In genomic region chr3:52202384-52203077, GRCh38 we compare ENCODE assay signal across 11 cellular contexts. TPM values are rescaled to one million over a fixed set of nuclear protein-coding genes. Genes with fewer than 3 reads are reported as not detected.
A peak's percentile ranks its signal among the peaks of the same experiment; 100 is the strongest.
DNase-seq lines count a peak whose midpoint lies in the region; ATAC-seq and TF ChIP-seq lines count a peak whose summit lies in the region.
"Had no signal": no experiment of that assay in that cellular context is flagged by ENCODE, and none has a peak within 500 bp of the region (broad histone marks: within the 10 kb centered on the region; RNA-seq: fewer than 3 reads in every experiment).

No MANE protein-coding gene starts in this region.

- no peaks in the 10 kb centered on the region for H3K27me3 Mint-ChIP-seq in activated naive CD8-positive, alpha-beta T cell treated with anti-CD3 and anti-CD28 coated beads, Interleukin-2, amount 50 U/mL, for 24 hours

- H3K23ac ChIP-seq in trophoblast cell (ENCODE audit: low read length), result no peak overlapping the region
- no peak overlapping the region for H3K23ac ChIP-seq in mesendoderm (ENCODE audit: low read length)

- in situ Hi-C loops in GM13977 (cut with MboI; ENCODE audit: low pct_unique_long_range_greater_than_20kb, low sequenced_read_pairs, unreplicated experiment), result no loop called here

- peak overlapping the region; percentile 37 for H3K27ac Mint-ChIP-seq in activated naive CD8-positive, alpha-beta T cell treated with anti-CD3 and anti-CD28 coated beads, Interleukin-2, amount 50 U/mL, for 24 hours

- peak overlapping the region; percentile 30 for H3K4me3 ChIP-seq in Loucy (ENCODE audit: low read length, poor library complexity, severe bottlenecking)
- H3K4me3 ChIP-seq in trophoblast cell (ENCODE audit: low read depth, low read length), result no peak overlapping the region
- no peak overlapping the region for H3K4me3 ChIP-seq in mesendoderm (ENCODE audit: low read length)
- H3K4me3 ChIP-seq: cardiac muscle cell, esophagus squamous epithelium had no signal

- no peaks in the 10 kb centered on the region for H3K9me2 ChIP-seq in Loucy (replicated peaks; ENCODE audit: low read depth, low read length)

- H3K56ac ChIP-seq in mesendoderm (ENCODE audit: low read length), result no peak overlapping the region

- no peak overlapping the region for H3K27ac ChIP-seq in trophoblast cell (ENCODE audit: low read depth, low read length)
- H3K27ac ChIP-seq in mesendoderm (ENCODE audit: low read depth, low read length), result no peak overlapping the region
- H3K27ac ChIP-seq: cardiac muscle cell had no signal

- no peaks in the 10 kb centered on the region for H3F3A ChIP-seq in Loucy (ENCODE audit: low read depth)

- H4K8ac ChIP-seq in trophoblast cell (ENCODE audit: low read depth, low read length) (no peak overlapping the region), mesendoderm (ENCODE audit: low read depth, low read length) (no peak overlapping the region)

- no CpG with 5 or more reads among the region's 4 CpGs for WGBS in trophoblast cell (ENCODE audit: extremely low coverage, insufficient coverage, insufficient read length)
- no CpG with 5 or more reads among the region's 4 CpGs for WGBS in mesendoderm (ENCODE audit: extremely low coverage, insufficient coverage, low lambda C conversion rate)

- H3K79me2 ChIP-seq in Loucy (ENCODE audit: insufficient read depth, low read length), result peaks cover 69% of the 10 kb centered on the region
- peaks cover 7% of the 10 kb centered on the region for H3K79me2 ChIP-seq in trophoblast cell (ENCODE audit: control insufficient read depth, insufficient read depth, low read length, poor library complexity)
- peaks cover 3% of the 10 kb centered on the region for H3K79me2 ChIP-seq in mesendoderm (ENCODE audit: control insufficient read depth, insufficient read depth, low read length)

- H2BK120ac ChIP-seq in trophoblast cell (ENCODE audit: insufficient read depth, low read length, poor library complexity) (no peak overlapping the region), mesendoderm (ENCODE audit: low read depth, low read length) (no peak overlapping the region)

- no peak overlapping the region for H4K91ac ChIP-seq in trophoblast cell (ENCODE audit: low read depth, low read length)

- no peaks in the 10 kb centered on the region for H3K9me3 ChIP-seq in Loucy (ENCODE audit: insufficient read depth, low read depth, low read length)
- H3K9me3 ChIP-seq in trophoblast cell (ENCODE audit: insufficient read depth, low read depth, low read length), result peaks cover 2% of the 10 kb centered on the region
- H3K9me3 ChIP-seq: esophagus squamous epithelium had no signal

- DNase-seq in GM13977 (ENCODE audit: low spot score) (no peak), trophoblast cell (peak in 1 of 2 donors; percentile 22), mesendoderm (no peak)
- no peak for DNase-seq in activated naive CD8-positive, alpha-beta T cell treated with anti-CD3 and anti-CD28 coated beads, Interleukin-2, amount 50 U/mL, for 24 hours
- DNase-seq: esophagus squamous epithelium; NCI-H1436 treated with DMSO at 0.1 percent for 48 hours; stimulated activated naive CD4-positive, alpha-beta T cell had no signal

- H3K27me3 ChIP-seq in Loucy (ENCODE audit: insufficient read depth, low read length, poor library complexity, severe bottlenecking), result no peaks in the 10 kb centered on the region
- no peaks in the 10 kb centered on the region for H3K27me3 ChIP-seq in trophoblast cell (ENCODE audit: insufficient read depth, low read length)
- no peaks in the 10 kb centered on the region for H3K27me3 ChIP-seq in mesendoderm (ENCODE audit: insufficient read depth, low read length, poor library complexity)
- H3K27me3 ChIP-seq: cardiac muscle cell, esophagus squamous epithelium had no signal

- H3K4me1 ChIP-seq in Loucy (ENCODE audit: insufficient read depth, low read length, poor library complexity, severe bottlenecking) (peaks cover 51% of the 10 kb centered on the region), trophoblast cell (ENCODE audit: control insufficient read depth in 1 of 2, insufficient read depth in 2 of 2, low read length in 2 of 2) (peaks cover 8 to 12% of the 10 kb centered on the region in 2 experiments), mesendoderm (ENCODE audit: control insufficient read depth, low read depth, low read length) (no peaks in the 10 kb centered on the region)

- no peak overlapping the region for H2AFZ ChIP-seq in Loucy (ENCODE audit: low read length)
- H2AFZ ChIP-seq in trophoblast cell (ENCODE audit: insufficient read depth, low read length, poor library complexity), result no peak overlapping the region

- no peak overlapping the region for H3K4ac ChIP-seq in trophoblast cell (ENCODE audit: low read depth, low read length)
- no peak overlapping the region for H3K4ac ChIP-seq in mesendoderm (ENCODE audit: low read depth, low read length)

- no peak overlapping the region for H3K4me3 Mint-ChIP-seq in activated naive CD8-positive, alpha-beta T cell treated with anti-CD3 and anti-CD28 coated beads, Interleukin-2, amount 50 U/mL, for 24 hours

- peaks cover 25% of the 10 kb centered on the region for H4K20me1 ChIP-seq in Loucy (ENCODE audit: insufficient read depth, low read length, poor library complexity, severe bottlenecking)

- H4K5ac ChIP-seq in mesendoderm (ENCODE audit: low read length), result no peak overlapping the region

- no peak for ATAC-seq in activated naive CD8-positive, alpha-beta T cell treated with anti-CD3 and anti-CD28 coated beads, Interleukin-2, amount 50 U/mL, for 24 hours
- ATAC-seq in HG03045 (IDR thresholded peaks at IDR 0.05; ENCODE audit: unreplicated experiment), result no peak
- no peak for ATAC-seq in HG03354 (IDR thresholded peaks at IDR 0.05; ENCODE audit: poor library complexity, severe bottlenecking, unreplicated experiment)

- H3K36me3 ChIP-seq in Loucy (ENCODE audit: insufficient read depth, low read length) (peaks cover 51% of the 10 kb centered on the region), trophoblast cell (ENCODE audit: control insufficient read depth in 1 of 2, insufficient read depth in 2 of 2, low read length in 2 of 2) (peaks cover 36 to 52% of the 10 kb centered on the region in 2 experiments), mesendoderm (ENCODE audit: control insufficient read depth, insufficient read depth, low read length) (peaks cover 16% of the 10 kb centered on the region)

- no peak overlapping the region for H4K12ac ChIP-seq in trophoblast cell (ENCODE audit: low read depth, low read length)

- H3K79me1 ChIP-seq in trophoblast cell (ENCODE audit: low read length) (peaks cover 9% of the 10 kb centered on the region), mesendoderm (ENCODE audit: low read length) (peaks cover 7% of the 10 kb centered on the region)

- H3K18ac ChIP-seq in trophoblast cell (ENCODE audit: low read length) (no peak overlapping the region), mesendoderm (ENCODE audit: low read length) (no peak overlapping the region)

- H3K4me1 Mint-ChIP-seq in activated naive CD8-positive, alpha-beta T cell treated with anti-CD3 and anti-CD28 coated beads, Interleukin-2, amount 50 U/mL, for 24 hours, result peaks cover 58% of the 10 kb centered on the region

- H2BK15ac ChIP-seq in mesendoderm (replicated peaks; ENCODE audit: low read depth), result no peak overlapping the region

- peak overlapping the region; percentile 100 for H3K4me2 ChIP-seq in Loucy (ENCODE audit: low read depth, low read length, poor library complexity, severe bottlenecking)
- no peak overlapping the region for H3K4me2 ChIP-seq in trophoblast cell (ENCODE audit: low read length)
- H3K4me2 ChIP-seq in mesendoderm (ENCODE audit: low read length), result no peak overlapping the region

- H3K9me3 Mint-ChIP-seq in activated naive CD8-positive, alpha-beta T cell treated with anti-CD3 and anti-CD28 coated beads, Interleukin-2, amount 50 U/mL, for 24 hours, result no peaks in the 10 kb centered on the region

- peaks cover 64% of the 10 kb centered on the region for H3K36me3 Mint-ChIP-seq in activated naive CD8-positive, alpha-beta T cell treated with anti-CD3 and anti-CD28 coated beads, Interleukin-2, amount 50 U/mL, for 24 hours (ENCODE audit: low read depth)

- H2BK12ac ChIP-seq in trophoblast cell (ENCODE audit: low read length), result no peak overlapping the region

- H2AK5ac ChIP-seq in trophoblast cell (ENCODE audit: low read length) (no peak overlapping the region), mesendoderm (ENCODE audit: low read length) (no peak overlapping the region)

- H2BK5ac ChIP-seq in trophoblast cell (ENCODE audit: low read depth, low read length, poor library complexity) (no peak overlapping the region), mesendoderm (ENCODE audit: low read length) (no peak overlapping the region)

- no peak overlapping the region for H3K14ac ChIP-seq in trophoblast cell (ENCODE audit: low read length)

- TF ChIP-seq CTCF in GM13977 (IDR thresholded peaks at IDR 0.05; ENCODE audit: extremely low read depth, insufficient read depth, missing control alignments) (peak; percentile 0), Loucy (conservative IDR thresholded peaks at IDR 0.05; ENCODE audit: low read length) (no peak)

- no peak overlapping the region for H3K9ac ChIP-seq in Loucy (ENCODE audit: low read depth, low read length, poor library complexity, severe bottlenecking)
- peak overlapping the region; percentile 13 for H3K9ac ChIP-seq in trophoblast cell (ENCODE audit: low read length)
- H3K9ac ChIP-seq in mesendoderm (ENCODE audit: low read length), result no peak overlapping the region

RNA-seq across cellular contexts. Expression of gene ALAS1, which starts 4.6 kb away (rescaled TPM):
- polyA plus RNA-seq in trophoblast cell (2013), result 117 and 125 TPM in 2 replicates
- 27.9 TPM for polyA plus RNA-seq in mesendoderm (2013, experiment 1 of 2)
- polyA plus RNA-seq in mesendoderm (2013, experiment 2 of 2), result 28.4 TPM

RNA-seq across cellular contexts. Expression of gene TLR9, which starts 22.9 kb away (rescaled TPM):
- 0.04 and 0.10 TPM in 2 replicates for polyA plus RNA-seq in trophoblast cell (2013)
- polyA plus RNA-seq in mesendoderm (2013, experiment 1 of 2), result not detected
- 0.01 TPM for polyA plus RNA-seq in mesendoderm (2013, experiment 2 of 2)
- polyA plus RNA-seq: cardiac muscle cell had no signal

RNA-seq across cellular contexts. Expression of gene TWF2, which starts 36.4 kb away (rescaled TPM):
- polyA plus RNA-seq in trophoblast cell (2013), result 39.5 and 39.9 TPM in 2 replicates
- polyA plus RNA-seq in mesendoderm (2013, experiment 1 of 2), result 29.5 TPM
- 29.7 TPM for polyA plus RNA-seq in mesendoderm (2013, experiment 2 of 2)

RNA-seq across cellular contexts. Expression of gene PPM1M, which starts 43.0 kb away (rescaled TPM):
- polyA plus RNA-seq in trophoblast cell (2013), result 3.0 and 3.5 TPM in 2 replicates
- 2.1 TPM for polyA plus RNA-seq in mesendoderm (2013, experiment 1 of 2)
- polyA plus RNA-seq in mesendoderm (2013, experiment 2 of 2), result 1.8 TPM

RNA-seq across cellular contexts. Expression of gene POC1A, which starts 48.3 kb away (rescaled TPM):
- 10.5 and 10.7 TPM in 2 replicates for polyA plus RNA-seq in trophoblast cell (2013)
- polyA plus RNA-seq in mesendoderm (2013, experiment 1 of 2), result 14.1 TPM
- 13.8 TPM for polyA plus RNA-seq in mesendoderm (2013, experiment 2 of 2)
